25 cellular contexts compared by ENCODE assay signal in genomic region chr11:109968781-109969180, GRCh38.
"Had no signal": no experiment of that assay in that cellular context is flagged by ENCODE, and none has a peak within 500 bp of the region (broad histone marks: within the 10 kb centered on the region; RNA-seq: fewer than 3 reads in every experiment).

No MANE protein-coding gene starts in this region.

- FAIRE-seq: keratinocyte had no signal

- H2AFZ ChIP-seq: neural progenitor cell had no signal

- H3K9me3 Mint-ChIP-seq: memory B cell, neural progenitor cell had no signal

- H3K9ac ChIP-seq: neural progenitor cell had no signal

- H3K4me3 Mint-ChIP-seq: effector memory CD8-positive, alpha-beta T cell; memory B cell; natural killer cell treated with Interleukin-12 subunit alpha and Interleukin-12 subunit beta and Interleukin-15 and Interleukin-18, amount 100 ng/mL, for 72 hours; neural progenitor cell had no signal

- H3K9me3 ChIP-seq: esophagus muscularis mucosa, gastrocnemius medialis, heart right ventricle, left ventricle myocardium inferior, lower lobe of right lung, ovary, right atrium auricular region, sigmoid colon, thoracic aorta had no signal

- H3K27me3 ChIP-seq: esophagus muscularis mucosa, gastrocnemius medialis, heart right ventricle, neural progenitor cell, ovary, right atrium auricular region, sigmoid colon had no signal

- H3K4me3 ChIP-seq: esophagus muscularis mucosa, gastrocnemius medialis, heart right ventricle, left ventricle myocardium inferior, lower lobe of right lung, neural progenitor cell, ovary, right atrium auricular region, sigmoid colon, skin epidermis, thoracic aorta had no signal

- H3K36me3 Mint-ChIP-seq: memory B cell; natural killer cell treated with Interleukin-12 subunit alpha and Interleukin-12 subunit beta and Interleukin-15 and Interleukin-18, amount 100 ng/mL, for 72 hours; neural progenitor cell had no signal

- H3K27me3 Mint-ChIP-seq: natural killer cell treated with Interleukin-12 subunit alpha and Interleukin-12 subunit beta and Interleukin-15 and Interleukin-18, amount 100 ng/mL, for 72 hours had no signal

- H3K4me2 ChIP-seq: neural progenitor cell had no signal

- H3K36me3 ChIP-seq: esophagus muscularis mucosa, gastrocnemius medialis, heart right ventricle, left ventricle myocardium inferior, lower lobe of right lung, neural progenitor cell, ovary, right atrium auricular region, sigmoid colon, thoracic aorta had no signal

- ATAC-seq: effector memory CD8-positive, alpha-beta T cell; gastrocnemius medialis; heart right ventricle; left cardiac atrium; lower lobe of right lung; natural killer cell treated with Interleukin-12 subunit alpha and Interleukin-12 subunit beta and Interleukin-15 and Interleukin-18, amount 100 ng/mL, for 72 hours; stimulated activated naive CD8-positive, alpha-beta T cell treated with anti-CD3 and anti-CD28 coated beads, Interleukin-15, Interleukin-2, amounts not matched to agents 100 U/mL and 50 U/mL, for 24 hours had no signal

- DNase-seq: effector memory CD8-positive, alpha-beta T cell; gastrocnemius medialis; heart right ventricle; hypothalamus; left cardiac atrium; left ventricle myocardium inferior; lower lobe of right lung; midbrain; nucleus accumbens; ovary; sigmoid colon; stimulated activated CD4-positive, alpha-beta T cell treated with anti-CD3 and anti-CD28 coated beads, Interleukin-2, amount 100 ng/mL, for 24 hours; stimulated activated CD4-positive, alpha-beta T cell treated with anti-CD3 and anti-CD28 coated beads, Interleukin-4, amount 100 ng/mL, for 4 hours; stimulated activated naive CD8-positive, alpha-beta T cell treated with anti-CD3 and anti-CD28 coated beads, Interleukin-15, Interleukin-2, amounts not matched to agents 100 U/mL and 50 U/mL, for 24 hours; substantia nigra; trophoblast cell had no signal

- H3K4me1 ChIP-seq: sigmoid colon had no signal

- H3K27ac Mint-ChIP-seq: effector memory CD8-positive, alpha-beta T cell; memory B cell; natural killer cell treated with Interleukin-12 subunit alpha and Interleukin-12 subunit beta and Interleukin-15 and Interleukin-18, amount 100 ng/mL, for 72 hours; neural progenitor cell had no signal

- H3K27ac ChIP-seq: epithelial cell of prostate, esophagus muscularis mucosa, gastrocnemius medialis, heart right ventricle, left ventricle myocardium inferior, lower lobe of right lung, neural progenitor cell, ovary, right atrium auricular region, sigmoid colon, skin epidermis, thoracic aorta had no signal
